ENCODE assay signal across 1 cellular context in the genomic region with DNA sequence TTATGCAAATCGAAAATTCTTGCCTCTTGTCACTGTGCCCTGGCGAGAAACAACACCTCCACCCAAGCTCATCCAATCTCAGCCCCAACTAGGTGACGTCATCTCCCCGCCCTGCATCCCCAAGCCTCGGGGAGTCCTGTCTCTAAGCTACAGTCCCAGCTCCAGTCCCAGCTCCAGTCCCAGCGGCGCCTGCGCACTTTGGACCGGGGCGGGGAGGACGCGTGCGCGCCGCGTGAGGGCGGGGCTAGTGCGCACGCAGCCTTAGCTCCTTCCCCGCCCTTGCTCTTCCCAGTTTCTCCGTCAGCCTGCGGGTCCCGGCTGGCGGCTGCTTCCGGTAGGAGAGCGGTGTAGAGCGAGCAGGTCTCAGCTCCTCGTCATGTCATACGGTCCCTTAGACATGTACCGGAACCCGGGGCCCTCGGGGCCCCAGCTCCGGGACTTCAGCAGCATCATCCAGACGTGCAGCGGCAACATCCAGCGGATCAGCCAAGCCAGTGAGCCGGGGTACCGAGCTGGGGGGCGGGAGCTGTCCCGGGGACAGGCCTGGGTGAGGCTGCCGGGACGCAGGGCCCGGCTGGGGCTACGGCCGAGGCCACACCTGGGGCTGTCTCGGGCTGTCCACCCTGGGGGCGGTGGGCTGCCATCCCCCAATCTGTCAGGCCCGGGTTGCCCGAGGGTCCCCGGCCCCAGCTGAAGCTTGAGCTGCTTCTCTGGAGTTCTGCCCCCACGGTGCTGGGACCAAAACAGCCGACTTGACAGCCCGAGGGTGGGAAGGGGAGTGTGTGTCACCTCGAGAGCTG.
TF ChIP-seq lines count a peak whose summit lies in the region.

A gene (plus strand): TSS at position 288 of the 800 bp plus-strand sequence. CDS start 89 bp downstream, at position 377.

TF ChIP-seq in K562, 482 proteins besides CTCF, POLR2A, EP300 and RAD21 (continued from another document and continues in another):
- TF ChIP-seq ZFPM2 (CRISPR knock-in tag; IDR thresholded peaks at IDR 0.05) (no peak), HNRNPL (IDR thresholded peaks at IDR 0.05; ENCODE audit: low read depth, low read length) (no peak), ASH1L (IDR thresholded peaks at IDR 0.05; ENCODE audit: borderline replicate concordance, low read depth, partially characterized antibody) (no peak), ZNF146 (CRISPR knock-in tag; IDR thresholded peaks at IDR 0.05; ENCODE audit: unreplicated experiment) (no peak), MYNN (IDR thresholded peaks at IDR 0.05) (no peak), MYNN (CRISPR knock-in tag; IDR thresholded peaks at IDR 0.05) (no peak), ZNF232 (CRISPR knock-in tag; IDR thresholded peaks at IDR 0.05) (0 out of 2 replicates have a peak, but pooled peaks have one; percentile 30), SREBF1 (IDR thresholded peaks at IDR 0.05; ENCODE audit: borderline replicate concordance, low read depth, low read length) (no peak), RNF2 (IDR thresholded peaks at IDR 0.05) (no peak), SRSF9 (IDR thresholded peaks at IDR 0.05; ENCODE audit: borderline replicate concordance, low read depth, low read length) (no peak), ZNF551 (CRISPR knock-in tag; IDR thresholded peaks at IDR 0.05) (no peak), ZNF282 (CRISPR knock-in tag; IDR thresholded peaks at IDR 0.05) (no peak), ZNF224 (CRISPR knock-in tag; IDR thresholded peaks at IDR 0.05) (no peak), NFXL1 (CRISPR knock-in tag; IDR thresholded peaks at IDR 0.05) (no peak), CBFA2T3 (IDR thresholded peaks at IDR 0.05) (no peak), BRF1 (IDR thresholded peaks at IDR 0.05; ENCODE audit: borderline replicate concordance, extremely low read depth, insufficient read length) (no peak), ZNF778 (CRISPR knock-in tag; IDR thresholded peaks at IDR 0.05) (no peak), KAT7 (CRISPR knock-in tag; IDR thresholded peaks at IDR 0.05; ENCODE audit: borderline replicate concordance) (peak; percentile 95), ILF3 (IDR thresholded peaks at IDR 0.05; ENCODE audit: borderline replicate concordance) (no peak), PHF20 (IDR thresholded peaks at IDR 0.05; ENCODE audit: partially characterized antibody) (no peak), CBX2 (IDR thresholded peaks at IDR 0.05; ENCODE audit: insufficient read depth, low read length, poor library complexity, severe bottlenecking) (no peak), BRCA1 (IDR thresholded peaks at IDR 0.05) (no peak), BRCA1 (CRISPR knock-in tag; IDR thresholded peaks at IDR 0.05) (no peak), FOXM1 (IDR thresholded peaks at IDR 0.05; ENCODE audit: low read depth) (no peak), FOXM1 (CRISPR knock-in tag; IDR thresholded peaks at IDR 0.05; ENCODE audit: low read depth) (peak; percentile 85; the same call in 1 of the 2 replicates), BCOR (IDR thresholded peaks at IDR 0.05) (no peak; the same call in 1 of the 2 replicates), ZNF384 (IDR thresholded peaks at IDR 0.05; ENCODE audit: low read depth, low read length) (no peak), ZNF780A (CRISPR knock-in tag; IDR thresholded peaks at IDR 0.05) (no peak), SPI1 (IDR thresholded peaks at IDR 0.05; ENCODE audit: borderline replicate concordance, low read depth, low read length) (no peak), TAF7 (tag; IDR thresholded peaks at IDR 0.05) (peak; percentile 60; the same call in 1 of the 2 replicates), TRIM24 (IDR thresholded peaks at IDR 0.05) (no peak), ZNF445 (CRISPR knock-in tag; IDR thresholded peaks at IDR 0.05; ENCODE audit: low read depth) (no peak), HEY1 (CRISPR knock-in tag; IDR thresholded peaks at IDR 0.05; ENCODE audit: borderline replicate concordance) (no peak), KLF1 (tag; IDR thresholded peaks at IDR 0.05) (no peak), ZNF134 (CRISPR knock-in tag; conservative IDR thresholded peaks at IDR 0.05) (no peak), MCM7 (IDR thresholded peaks at IDR 0.05) (no peak)
- TF ChIP-seq, protein P1, sequence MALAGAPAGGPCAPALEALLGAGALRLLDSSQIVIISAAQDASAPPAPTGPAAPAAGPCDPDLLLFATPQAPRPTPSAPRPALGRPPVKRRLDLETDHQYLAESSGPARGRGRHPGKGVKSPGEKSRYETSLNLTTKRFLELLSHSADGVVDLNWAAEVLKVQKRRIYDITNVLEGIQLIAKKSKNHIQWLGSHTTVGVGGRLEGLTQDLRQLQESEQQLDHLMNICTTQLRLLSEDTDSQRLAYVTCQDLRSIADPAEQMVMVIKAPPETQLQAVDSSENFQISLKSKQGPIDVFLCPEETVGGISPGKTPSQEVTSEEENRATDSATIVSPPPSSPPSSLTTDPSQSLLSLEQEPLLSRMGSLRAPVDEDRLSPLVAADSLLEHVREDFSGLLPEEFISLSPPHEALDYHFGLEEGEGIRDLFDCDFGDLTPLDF (CRISPR knock-in tag; IDR thresholded peaks at IDR 0.05) = peak; percentile 54; the same call in 1 of the 2 replicates
- TF ChIP-seq, protein P2, sequence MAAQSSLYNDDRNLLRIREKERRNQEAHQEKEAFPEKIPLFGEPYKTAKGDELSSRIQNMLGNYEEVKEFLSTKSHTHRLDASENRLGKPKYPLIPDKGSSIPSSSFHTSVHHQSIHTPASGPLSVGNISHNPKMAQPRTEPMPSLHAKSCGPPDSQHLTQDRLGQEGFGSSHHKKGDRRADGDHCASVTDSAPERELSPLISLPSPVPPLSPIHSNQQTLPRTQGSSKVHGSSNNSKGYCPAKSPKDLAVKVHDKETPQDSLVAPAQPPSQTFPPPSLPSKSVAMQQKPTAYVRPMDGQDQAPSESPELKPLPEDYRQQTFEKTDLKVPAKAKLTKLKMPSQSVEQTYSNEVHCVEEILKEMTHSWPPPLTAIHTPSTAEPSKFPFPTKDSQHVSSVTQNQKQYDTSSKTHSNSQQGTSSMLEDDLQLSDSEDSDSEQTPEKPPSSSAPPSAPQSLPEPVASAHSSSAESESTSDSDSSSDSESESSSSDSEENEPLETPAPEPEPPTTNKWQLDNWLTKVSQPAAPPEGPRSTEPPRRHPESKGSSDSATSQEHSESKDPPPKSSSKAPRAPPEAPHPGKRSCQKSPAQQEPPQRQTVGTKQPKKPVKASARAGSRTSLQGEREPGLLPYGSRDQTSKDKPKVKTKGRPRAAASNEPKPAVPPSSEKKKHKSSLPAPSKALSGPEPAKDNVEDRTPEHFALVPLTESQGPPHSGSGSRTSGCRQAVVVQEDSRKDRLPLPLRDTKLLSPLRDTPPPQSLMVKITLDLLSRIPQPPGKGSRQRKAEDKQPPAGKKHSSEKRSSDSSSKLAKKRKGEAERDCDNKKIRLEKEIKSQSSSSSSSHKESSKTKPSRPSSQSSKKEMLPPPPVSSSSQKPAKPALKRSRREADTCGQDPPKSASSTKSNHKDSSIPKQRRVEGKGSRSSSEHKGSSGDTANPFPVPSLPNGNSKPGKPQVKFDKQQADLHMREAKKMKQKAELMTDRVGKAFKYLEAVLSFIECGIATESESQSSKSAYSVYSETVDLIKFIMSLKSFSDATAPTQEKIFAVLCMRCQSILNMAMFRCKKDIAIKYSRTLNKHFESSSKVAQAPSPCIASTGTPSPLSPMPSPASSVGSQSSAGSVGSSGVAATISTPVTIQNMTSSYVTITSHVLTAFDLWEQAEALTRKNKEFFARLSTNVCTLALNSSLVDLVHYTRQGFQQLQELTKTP (IDR thresholded peaks at IDR 0.05; ENCODE audit: low read depth in 1 of 2, partially characterized antibody in 2 of 2) = no peak
- TF ChIP-seq, protein P3, sequence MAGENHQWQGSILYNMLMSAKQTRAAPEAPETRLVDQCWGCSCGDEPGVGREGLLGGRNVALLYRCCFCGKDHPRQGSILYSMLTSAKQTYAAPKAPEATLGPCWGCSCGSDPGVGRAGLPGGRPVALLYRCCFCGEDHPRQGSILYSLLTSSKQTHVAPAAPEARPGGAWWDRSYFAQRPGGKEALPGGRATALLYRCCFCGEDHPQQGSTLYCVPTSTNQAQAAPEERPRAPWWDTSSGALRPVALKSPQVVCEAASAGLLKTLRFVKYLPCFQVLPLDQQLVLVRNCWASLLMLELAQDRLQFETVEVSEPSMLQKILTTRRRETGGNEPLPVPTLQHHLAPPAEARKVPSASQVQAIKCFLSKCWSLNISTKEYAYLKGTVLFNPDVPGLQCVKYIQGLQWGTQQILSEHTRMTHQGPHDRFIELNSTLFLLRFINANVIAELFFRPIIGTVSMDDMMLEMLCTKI (IDR thresholded peaks at IDR 0.05; ENCODE audit: partially characterized antibody) = no peak
- TF ChIP-seq, protein P4, sequence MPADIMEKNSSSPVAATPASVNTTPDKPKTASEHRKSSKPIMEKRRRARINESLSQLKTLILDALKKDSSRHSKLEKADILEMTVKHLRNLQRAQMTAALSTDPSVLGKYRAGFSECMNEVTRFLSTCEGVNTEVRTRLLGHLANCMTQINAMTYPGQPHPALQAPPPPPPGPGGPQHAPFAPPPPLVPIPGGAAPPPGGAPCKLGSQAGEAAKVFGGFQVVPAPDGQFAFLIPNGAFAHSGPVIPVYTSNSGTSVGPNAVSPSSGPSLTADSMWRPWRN (IDR thresholded peaks at IDR 0.05; ENCODE audit: low read depth) = no peak
- TF ChIP-seq, protein P5, sequence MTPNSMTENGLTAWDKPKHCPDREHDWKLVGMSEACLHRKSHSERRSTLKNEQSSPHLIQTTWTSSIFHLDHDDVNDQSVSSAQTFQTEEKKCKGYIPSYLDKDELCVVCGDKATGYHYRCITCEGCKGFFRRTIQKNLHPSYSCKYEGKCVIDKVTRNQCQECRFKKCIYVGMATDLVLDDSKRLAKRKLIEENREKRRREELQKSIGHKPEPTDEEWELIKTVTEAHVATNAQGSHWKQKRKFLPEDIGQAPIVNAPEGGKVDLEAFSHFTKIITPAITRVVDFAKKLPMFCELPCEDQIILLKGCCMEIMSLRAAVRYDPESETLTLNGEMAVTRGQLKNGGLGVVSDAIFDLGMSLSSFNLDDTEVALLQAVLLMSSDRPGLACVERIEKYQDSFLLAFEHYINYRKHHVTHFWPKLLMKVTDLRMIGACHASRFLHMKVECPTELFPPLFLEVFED (CRISPR knock-in tag; conservative IDR thresholded peaks at IDR 0.05) = no peak
- TF ChIP-seq, protein P6, sequence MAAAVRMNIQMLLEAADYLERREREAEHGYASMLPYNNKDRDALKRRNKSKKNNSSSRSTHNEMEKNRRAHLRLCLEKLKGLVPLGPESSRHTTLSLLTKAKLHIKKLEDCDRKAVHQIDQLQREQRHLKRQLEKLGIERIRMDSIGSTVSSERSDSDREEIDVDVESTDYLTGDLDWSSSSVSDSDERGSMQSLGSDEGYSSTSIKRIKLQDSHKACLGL (CRISPR knock-in tag; IDR thresholded peaks at IDR 0.05; ENCODE audit: borderline replicate concordance, poor library complexity, severe bottlenecking) = no peak
- TF ChIP-seq, protein P7, sequence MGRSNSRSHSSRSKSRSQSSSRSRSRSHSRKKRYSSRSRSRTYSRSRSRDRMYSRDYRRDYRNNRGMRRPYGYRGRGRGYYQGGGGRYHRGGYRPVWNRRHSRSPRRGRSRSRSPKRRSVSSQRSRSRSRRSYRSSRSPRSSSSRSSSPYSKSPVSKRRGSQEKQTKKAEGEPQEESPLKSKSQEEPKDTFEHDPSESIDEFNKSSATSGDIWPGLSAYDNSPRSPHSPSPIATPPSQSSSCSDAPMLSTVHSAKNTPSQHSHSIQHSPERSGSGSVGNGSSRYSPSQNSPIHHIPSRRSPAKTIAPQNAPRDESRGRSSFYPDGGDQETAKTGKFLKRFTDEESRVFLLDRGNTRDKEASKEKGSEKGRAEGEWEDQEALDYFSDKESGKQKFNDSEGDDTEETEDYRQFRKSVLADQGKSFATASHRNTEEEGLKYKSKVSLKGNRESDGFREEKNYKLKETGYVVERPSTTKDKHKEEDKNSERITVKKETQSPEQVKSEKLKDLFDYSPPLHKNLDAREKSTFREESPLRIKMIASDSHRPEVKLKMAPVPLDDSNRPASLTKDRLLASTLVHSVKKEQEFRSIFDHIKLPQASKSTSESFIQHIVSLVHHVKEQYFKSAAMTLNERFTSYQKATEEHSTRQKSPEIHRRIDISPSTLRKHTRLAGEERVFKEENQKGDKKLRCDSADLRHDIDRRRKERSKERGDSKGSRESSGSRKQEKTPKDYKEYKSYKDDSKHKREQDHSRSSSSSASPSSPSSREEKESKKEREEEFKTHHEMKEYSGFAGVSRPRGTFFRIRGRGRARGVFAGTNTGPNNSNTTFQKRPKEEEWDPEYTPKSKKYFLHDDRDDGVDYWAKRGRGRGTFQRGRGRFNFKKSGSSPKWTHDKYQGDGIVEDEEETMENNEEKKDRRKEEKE (IDR thresholded peaks at IDR 0.05; ENCODE audit: borderline replicate concordance in 1 of 2, control insufficient read depth in 1 of 2, low read depth in 2 of 2, low read length in 1 of 2) = no peak
- TF ChIP-seq, protein P8, sequence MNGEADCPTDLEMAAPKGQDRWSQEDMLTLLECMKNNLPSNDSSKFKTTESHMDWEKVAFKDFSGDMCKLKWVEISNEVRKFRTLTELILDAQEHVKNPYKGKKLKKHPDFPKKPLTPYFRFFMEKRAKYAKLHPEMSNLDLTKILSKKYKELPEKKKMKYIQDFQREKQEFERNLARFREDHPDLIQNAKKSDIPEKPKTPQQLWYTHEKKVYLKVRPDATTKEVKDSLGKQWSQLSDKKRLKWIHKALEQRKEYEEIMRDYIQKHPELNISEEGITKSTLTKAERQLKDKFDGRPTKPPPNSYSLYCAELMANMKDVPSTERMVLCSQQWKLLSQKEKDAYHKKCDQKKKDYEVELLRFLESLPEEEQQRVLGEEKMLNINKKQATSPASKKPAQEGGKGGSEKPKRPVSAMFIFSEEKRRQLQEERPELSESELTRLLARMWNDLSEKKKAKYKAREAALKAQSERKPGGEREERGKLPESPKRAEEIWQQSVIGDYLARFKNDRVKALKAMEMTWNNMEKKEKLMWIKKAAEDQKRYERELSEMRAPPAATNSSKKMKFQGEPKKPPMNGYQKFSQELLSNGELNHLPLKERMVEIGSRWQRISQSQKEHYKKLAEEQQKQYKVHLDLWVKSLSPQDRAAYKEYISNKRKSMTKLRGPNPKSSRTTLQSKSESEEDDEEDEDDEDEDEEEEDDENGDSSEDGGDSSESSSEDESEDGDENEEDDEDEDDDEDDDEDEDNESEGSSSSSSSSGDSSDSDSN (IDR thresholded peaks at IDR 0.05; ENCODE audit: borderline replicate concordance in 1 of 2, low read depth in 2 of 2, low read length in 2 of 2) = peak; percentile 9 to 67; a peak in 2 of 4 replicates
- TF ChIP-seq, protein P9, sequence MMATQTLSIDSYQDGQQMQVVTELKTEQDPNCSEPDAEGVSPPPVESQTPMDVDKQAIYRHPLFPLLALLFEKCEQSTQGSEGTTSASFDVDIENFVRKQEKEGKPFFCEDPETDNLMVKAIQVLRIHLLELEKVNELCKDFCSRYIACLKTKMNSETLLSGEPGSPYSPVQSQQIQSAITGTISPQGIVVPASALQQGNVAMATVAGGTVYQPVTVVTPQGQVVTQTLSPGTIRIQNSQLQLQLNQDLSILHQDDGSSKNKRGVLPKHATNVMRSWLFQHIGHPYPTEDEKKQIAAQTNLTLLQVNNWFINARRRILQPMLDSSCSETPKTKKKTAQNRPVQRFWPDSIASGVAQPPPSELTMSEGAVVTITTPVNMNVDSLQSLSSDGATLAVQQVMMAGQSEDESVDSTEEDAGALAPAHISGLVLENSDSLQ (IDR thresholded peaks at IDR 0.05) = peak; percentile 21
